4 cellular contexts compared by ENCODE assay signal in genomic region chrX:102936972-102937371, GRCh38. TPM values are rescaled to one million over a fixed set of nuclear protein-coding genes. Genes with fewer than 3 reads are reported as not detected.
"Had no signal": no experiment of that assay in that cellular context is flagged by ENCODE, and none has a peak within 500 bp of the region (broad histone marks: within the 10 kb centered on the region; RNA-seq: fewer than 3 reads in every experiment).

Gene RAB40AL, plus strand, starts transcription at chrX:102937272. Its CDS starts 47 bp downstream, at chrX:102937319.

RNA-seq across cellular contexts. Expression of gene RAB40AL, which starts in this region (rescaled TPM):
- total RNA-seq: H4, H9, HFFc6 had no signal
- polyA plus RNA-seq: GM23248 had no signal
